In the genomic region with DNA sequence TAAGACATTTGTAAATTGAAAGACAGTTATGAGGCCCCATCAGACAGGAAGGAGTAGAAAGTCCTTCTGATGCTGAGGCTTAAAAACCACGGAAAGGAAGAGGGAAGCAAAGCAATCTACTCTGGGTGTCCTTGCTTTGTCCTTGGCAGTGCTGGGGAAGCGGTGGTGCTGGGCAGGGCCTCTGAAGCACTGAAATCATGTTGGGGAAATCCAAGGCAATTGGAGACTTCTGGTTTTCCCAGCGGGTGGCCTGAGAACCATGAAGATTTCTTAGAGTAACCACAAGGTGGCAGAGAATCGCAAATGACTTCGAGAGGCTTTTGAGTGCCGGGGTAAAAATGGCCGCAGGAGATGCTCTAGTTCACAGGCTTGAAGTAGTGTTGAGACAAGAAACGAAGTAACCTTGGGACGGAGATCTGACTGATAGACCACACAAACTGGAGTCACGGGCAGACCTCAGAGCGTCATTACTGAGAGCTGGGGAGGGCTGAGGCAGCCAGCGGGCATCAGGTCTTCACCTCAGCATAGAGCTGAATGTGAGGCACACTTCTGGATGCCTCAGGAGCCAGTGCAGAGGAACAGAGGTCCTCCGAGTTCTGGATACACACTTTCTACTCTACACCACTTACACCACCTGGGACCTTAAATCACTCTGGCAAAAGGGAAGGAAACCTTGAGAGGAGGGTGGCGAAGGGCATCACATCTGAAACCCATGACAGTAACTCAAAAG, we compare ENCODE assay signal across 8 cellular contexts.
A peak's percentile ranks its signal among the peaks of the same experiment; 100 is the strongest.
DNase-seq lines count a peak whose midpoint lies in the region; ATAC-seq and TF ChIP-seq lines count a peak whose summit lies in the region.

No MANE protein-coding gene starts in this region.

- no peak overlapping the region for H3K4me3 Mint-ChIP-seq in endodermal cell

- DNase-seq in HCT116 (ENCODE audit: low read depth, low spot score) = peak; percentile 72
- DNase-seq in NB4 (ENCODE audit: low read depth) = peak; percentile 65
- DNase-seq in activated CD4-positive, alpha-beta T cell treated with anti-CD3 and anti-CD28 coated beads for 4 hours = peak; percentile 44 to 54
- peak; percentile 87 for DNase-seq in endodermal cell
- DNase-seq in neuronal stem cell (ENCODE audit: low spot score) = no peak
- no peak for DNase-seq in coronary artery (ENCODE audit: low spot score)
- no peak for DNase-seq in NCI-H1436 treated with DMSO at 0.1 percent for 48 hours (lab: John Stamatoyannopoulos, UW)

- H3K9me3 ChIP-seq in HCT116 (ENCODE audit: control insufficient read depth in 1 of 2, insufficient read depth in 1 of 2, low read depth in 1 of 2, low read length in 2 of 2) = no peaks in the 10 kb centered on the region
- no peaks in the 10 kb centered on the region for H3K9me3 ChIP-seq in endodermal cell (ENCODE audit: control insufficient read depth, low read length)
- peaks cover 0 to 2% of the 10 kb centered on the region in 2 donors for H3K9me3 ChIP-seq in neuronal stem cell (replicated peaks in 1 of 2; ENCODE audit: control insufficient read depth in 2 of 2, insufficient read depth in 1 of 2, low read depth in 1 of 2, low read length in 2 of 2)

- H3K9me3 Mint-ChIP-seq in endodermal cell = no peaks in the 10 kb centered on the region

- H3K79me1 ChIP-seq in neuronal stem cell (ENCODE audit: low read depth, low read length) = no peaks in the 10 kb centered on the region

- RAD21 ChIA-PET in HCT116 (lab: Charles Lee; ENCODE audit: low non-redundant PET in 1 of 2, low total read pairs in 2 of 2, uncharacterized antibody in 2 of 2, unreplicated experiment in 2 of 2) = no interaction called here

- WGBS in endodermal cell (ENCODE audit: insufficient coverage in 1 of 2, insufficient read length in 1 of 2), 2 experiments = 84 to 89% methylated on average over 11 to 14 of the region's 14 CpGs
- WGBS in neuronal stem cell (ENCODE audit: extremely low coverage in 2 of 2, insufficient read length in 2 of 2, insufficient replicate concordance in 1 of 2), 2 donors = no CpG with 5 or more reads among the region's 14 CpGs

- no peak overlapping the region for H2BK120ac ChIP-seq in neuronal stem cell (ENCODE audit: low read depth, low read length)

- peak; percentile 47 for TF ChIP-seq RAD21 in HCT116 (IDR thresholded peaks at IDR 0.05; ENCODE audit: low read depth)

- H2AFZ ChIP-seq in HCT116 (ENCODE audit: low read depth, low read length, poor library complexity, severe bottlenecking) = peak overlapping the region; percentile 94
- peak overlapping the region; percentile 51 for H2AFZ ChIP-seq in neuronal stem cell (ENCODE audit: low read length)

- no peak overlapping the region for H3K23ac ChIP-seq in neuronal stem cell (ENCODE audit: low read depth, low read length, poor library complexity)

- peaks cover 6% of the 10 kb centered on the region for H3K27me3 Mint-ChIP-seq in endodermal cell (ENCODE audit: insufficient read depth)

- no peak overlapping the region for H2BK15ac ChIP-seq in neuronal stem cell (ENCODE audit: low read length)

- H3K4ac ChIP-seq in neuronal stem cell (ENCODE audit: low read length) = peak overlapping the region; percentile 76

- H3K9ac ChIP-seq in HCT116 (ENCODE audit: low read length) (no peak overlapping the region), endodermal cell (ENCODE audit: extremely low read depth, low read length, poor library complexity, severe bottlenecking) (no peak overlapping the region), neuronal stem cell (ENCODE audit: low read depth, low read length, poor library complexity) (no peak overlapping the region)

- no TSS peak for BruUV-seq in HCT116 (replicated peaks; lab: Mats Ljungman, UMichigan)

- H2BK5ac ChIP-seq in neuronal stem cell (ENCODE audit: low read length) = no peak overlapping the region

- no peaks in the 10 kb centered on the region for H3K4me1 Mint-ChIP-seq in endodermal cell

- H3K9me2 ChIP-seq in HCT116 (ENCODE audit: insufficient read depth) = no peaks in the 10 kb centered on the region

- peak overlapping the region; percentile 84 for H2AK5ac ChIP-seq in neuronal stem cell (ENCODE audit: low read depth, low read length)

- H4K8ac ChIP-seq in neuronal stem cell (ENCODE audit: low read depth, low read length) = no peak overlapping the region

- peak overlapping the region; percentile 3 for H4K91ac ChIP-seq in neuronal stem cell (ENCODE audit: low read depth, low read length, poor library complexity)

- H3K14ac ChIP-seq in neuronal stem cell (ENCODE audit: low read length) = no peak overlapping the region

- peaks cover 0 to 6% of the 10 kb centered on the region in 2 experiments; a peak in 1 of 4 replicates for H3K4me1 ChIP-seq in HCT116 (ENCODE audit: control insufficient read depth in 1 of 2, insufficient read depth in 2 of 2, low read length in 2 of 2)
- H3K4me1 ChIP-seq in endodermal cell (ENCODE audit: control insufficient read depth, insufficient read depth, low read length) = no peaks in the 10 kb centered on the region
- no peaks in the 10 kb centered on the region for H3K4me1 ChIP-seq in neuronal stem cell (ENCODE audit: control insufficient read depth in 2 of 2, insufficient read depth in 1 of 2, low read depth in 1 of 2, low read length in 2 of 2)

- H3K27me3 ChIP-seq in HCT116 (ENCODE audit: insufficient read depth, low read length) = no peaks in the 10 kb centered on the region
- no peaks in the 10 kb centered on the region for H3K27me3 ChIP-seq in endodermal cell (ENCODE audit: control insufficient read depth, insufficient read depth, low read length, poor library complexity, severe bottlenecking)
- no peaks in the 10 kb centered on the region for H3K27me3 ChIP-seq in neuronal stem cell (ENCODE audit: control insufficient read depth in 3 of 3, insufficient read depth in 3 of 3, low read depth in 1 of 3, low read length in 3 of 3)

- H3K36me3 ChIP-seq in HCT116 (ENCODE audit: control insufficient read depth in 1 of 2, insufficient read depth in 2 of 2, low read length in 2 of 2) = no peaks in the 10 kb centered on the region
- H3K36me3 ChIP-seq in endodermal cell (ENCODE audit: control insufficient read depth, insufficient read depth, low read length) = no peaks in the 10 kb centered on the region
- no peaks in the 10 kb centered on the region for H3K36me3 ChIP-seq in neuronal stem cell (replicated peaks in 1 of 2; ENCODE audit: control insufficient read depth in 2 of 2, insufficient read depth in 2 of 2, low read length in 2 of 2)

- H2BK12ac ChIP-seq in neuronal stem cell (ENCODE audit: low read length) = no peak overlapping the region

- H4K20me1 ChIP-seq in HCT116 (ENCODE audit: insufficient read depth) = no peaks in the 10 kb centered on the region

- CTCF ChIA-PET in HCT116 (lab: Charles Lee) = interaction anchor here (1.2 to 2.1 kb wide), 2 partner anchors 212 to 464 kb away, joined by 3 to 9 read pairs; no protein-coding TSS in a partner anchor

- H3K4me3 ChIP-seq in HCT116 (replicated peaks in 1 of 2; ENCODE audit: low read depth in 1 of 2, low read length in 2 of 2) (no peak overlapping the region), NB4 (ENCODE audit: low read depth, low read length) (no peak overlapping the region), endodermal cell (ENCODE audit: low read length) (no peak overlapping the region), neuronal stem cell (ENCODE audit: low read length in 2 of 2) (no peak overlapping the region), coronary artery (no peak overlapping the region)

- no peaks in the 10 kb centered on the region for H3K79me2 ChIP-seq in HCT116 (ENCODE audit: insufficient read depth, low read length)

- H3K4me2 ChIP-seq in HCT116 (ENCODE audit: low read length) = peak overlapping the region; percentile 14; the same call in 1 of the 2 replicates
- H3K4me2 ChIP-seq in neuronal stem cell (ENCODE audit: insufficient read depth, low read length, poor library complexity, severe bottlenecking) = no peak overlapping the region

- ATAC-seq in HCT116 = peak; percentile 86

- no peak overlapping the region for H3K27ac ChIP-seq in HCT116 (ENCODE audit: low read depth, low read length)
- H3K27ac ChIP-seq in endodermal cell (ENCODE audit: low read depth, low read length) = no peak overlapping the region
- H3K27ac ChIP-seq in neuronal stem cell (replicated peaks; ENCODE audit: low read length) = no peak overlapping the region
- no peak overlapping the region for H3K27ac ChIP-seq in coronary artery

- intact Hi-C loops in HCT116 (cut with micrococcal nuclease) = loop anchor here (1.0 to 10.0 kb wide), 2 partner anchors 183 to 464 kb away; no protein-coding TSS in a partner anchor

- TF ChIP-seq CTCF in GM12873 (IDR thresholded peaks at IDR 0.05; ENCODE audit: insufficient read depth, low read depth, low read length, missing control alignments) = peak; percentile 61
- peak; percentile 49 to 55 (median 53) for TF ChIP-seq CTCF in HCT116 (IDR thresholded peaks at IDR 0.05 in 2 of 3, conservative IDR thresholded peaks at IDR 0.05 in 1 of 3; ENCODE audit: borderline replicate concordance in 1 of 3, insufficient read depth in 1 of 3, low read depth in 2 of 3, low read length in 2 of 3)
- TF ChIP-seq CTCF in NB4 (IDR thresholded peaks at IDR 0.05; ENCODE audit: low read depth, low read length) = peak; percentile 44
- TF ChIP-seq CTCF in endodermal cell (conservative IDR thresholded peaks at IDR 0.05) = peak; percentile 76
- no peak for TF ChIP-seq CTCF in coronary artery (IDR thresholded peaks at IDR 0.05)

- H3K27ac Mint-ChIP-seq in endodermal cell = no peak overlapping the region

- TF ChIP-seq POLR2A in HCT116 (IDR thresholded peaks at IDR 0.05; ENCODE audit: borderline replicate concordance, extremely low read depth, insufficient read depth, insufficient read length) (no peak), NB4 (IDR thresholded peaks at IDR 0.05; ENCODE audit: extremely low read depth, insufficient read length) (no peak)

- POLR2A ChIA-PET in HCT116 (lab: Charles Lee) = no interaction called here

- peak overlapping the region; percentile 80 for H3K18ac ChIP-seq in neuronal stem cell (ENCODE audit: low read length)

- H3K36me3 Mint-ChIP-seq in endodermal cell (ENCODE audit: low read depth) = no peaks in the 10 kb centered on the region

TF ChIP-seq in HCT116, 20 proteins besides CTCF, POLR2A, EP300 and RAD21 (continues in another document):
- TF ChIP-seq CEBPB (IDR thresholded peaks at IDR 0.05; ENCODE audit: low read depth) (no peak), YY1 (IDR thresholded peaks at IDR 0.05; ENCODE audit: extremely low read depth, insufficient replicate concordance, low read depth, low read length) (peak; percentile 87), JUND (IDR thresholded peaks at IDR 0.05) (no peak)

Comparison
In these comparisons a context has a peak if more than half of its experiments do, and no peak if none do; other contexts are left out.
1. DNase-seq: peak in HCT116 (single experiment), NB4 (single experiment), activated CD4-positive, alpha-beta T cell treated with anti-CD3 and anti-CD28 coated beads for 4 hours (2 of 2) and endodermal cell (single experiment); none in neuronal stem cell (single experiment), coronary artery (single experiment) and NCI-H1436 treated with DMSO at 0.1 percent for 48 hours (single experiment).